ENCODE assay signal across 12 cellular contexts in the genomic region with DNA sequence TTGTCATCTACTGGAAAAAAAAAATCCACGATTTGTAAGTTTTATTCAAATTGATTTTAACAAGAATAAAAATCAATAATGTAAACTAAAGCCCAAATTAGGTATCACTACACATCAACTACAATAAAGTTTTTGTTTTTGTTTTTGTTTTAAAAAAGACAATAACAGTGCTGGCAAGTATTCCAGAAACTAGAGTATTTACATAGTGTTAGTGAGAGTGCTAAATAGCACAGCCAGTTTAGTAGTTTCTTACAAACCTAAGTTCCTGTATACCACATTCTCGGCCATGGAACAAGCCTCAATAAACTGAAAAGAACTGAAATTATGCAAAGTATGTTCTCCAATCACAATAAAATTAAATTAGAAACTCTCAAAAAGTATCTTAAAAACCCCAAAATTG. TPM values are rescaled to one million over a fixed set of nuclear protein-coding genes. Genes with fewer than 3 reads are reported as not detected.
A peak's percentile ranks its signal among the peaks of the same experiment; 100 is the strongest.
DNase-seq lines count a peak whose midpoint lies in the region; ATAC-seq, FAIRE-seq and TF ChIP-seq lines count a peak whose summit lies in the region.
"Had no signal": no experiment of that assay in that cellular context is flagged by ENCODE, and none has a peak within 500 bp of the region (broad histone marks: within the 10 kb centered on the region; RNA-seq: fewer than 3 reads in every experiment).

No MANE protein-coding gene starts in this region.

- no peak for TF ChIP-seq POLR2A in ovary (IDR thresholded peaks at IDR 0.05)
- TF ChIP-seq POLR2A in upper lobe of left lung (IDR thresholded peaks at IDR 0.05) = no peak

- peaks cover 6% of the 10 kb centered on the region for H3K36me3 ChIP-seq in OCI-LY3 (replicated peaks; ENCODE audit: low read depth, low read length)
- H3K36me3 ChIP-seq in ovary = no peaks in the 10 kb centered on the region
- no peaks in the 10 kb centered on the region for H3K36me3 ChIP-seq in upper lobe of left lung
- H3K36me3 ChIP-seq: colonic mucosa had no signal

- H3K4me2 ChIP-seq in OCI-LY3 (ENCODE audit: low read length) = 0 out of 2 replicates have a peak overlapping the region, but pooled peaks have one; percentile 7

- WGBS in ovary, 3 donors = 60 to 76% (median 61%) methylated on average over 2 of the region's 2 CpGs
- WGBS in upper lobe of left lung, 2 donors = 79 to 84% methylated on average over 2 of the region's 2 CpGs

- no peak for TF ChIP-seq EP300 in ovary (IDR thresholded peaks at IDR 0.05)
- no peak for TF ChIP-seq EP300 in upper lobe of left lung (IDR thresholded peaks at IDR 0.05)

- FAIRE-seq in GM18507 (lab: Jason Lieb, UNC) = peak; percentile 68

- no peak overlapping the region for H2AFZ ChIP-seq in OCI-LY3 (ENCODE audit: low read depth, low read length)

- H4K20me1 ChIP-seq in OCI-LY3 (ENCODE audit: insufficient read depth, low read length) = peaks cover 7% of the 10 kb centered on the region; the same call in 1 of the 2 replicates

- peaks cover 5% of the 10 kb centered on the region; the same call in 1 of the 2 replicates for H3K4me1 ChIP-seq in OCI-LY3 (ENCODE audit: low read length)
- peaks cover 6% of the 10 kb centered on the region for H3K4me1 ChIP-seq in ovary (ENCODE audit: insufficient read depth)
- peaks cover 7 to 21% (median 10%) of the 10 kb centered on the region in 4 donors for H3K4me1 ChIP-seq in upper lobe of left lung

- H3K4me3 ChIP-seq in OCI-LY3 (ENCODE audit: low read length) (no peak overlapping the region), ovary (no peak overlapping the region), upper lobe of left lung (no peak overlapping the region)
- H3K4me3 ChIP-seq: colonic mucosa had no signal

- peak; percentile 43 for ATAC-seq in HG02973 (IDR thresholded peaks at IDR 0.05; ENCODE audit: unreplicated experiment)
- ATAC-seq in upper lobe of left lung (ENCODE audit: low FRiP score in 2 of 2) = no peak
- ATAC-seq in GM18870 (IDR thresholded peaks at IDR 0.05; ENCODE audit: unreplicated experiment) = no peak

- no peak for DNase-seq in GM18507 (ENCODE audit: extremely low spot score, insufficient read length, low read depth)
- DNase-seq in GM20000 (ENCODE audit: low spot score) = peak; percentile 8
- no peak for DNase-seq in ovary
- DNase-seq in activated effector memory CD4-positive, alpha-beta T cell treated with Interleukin-2 at 50 U/mL for 16 hours = no peak
- DNase-seq in upper lobe of left lung = no peak
- DNase-seq: colonic mucosa; MV-4-11; NCI-H226; stimulated activated CD4-positive, alpha-beta T cell treated with anti-CD3 and anti-CD28 coated beads, Interleukin-4, amount 100 ng/mL, for 24 hours had no signal

- no peaks in the 10 kb centered on the region for H3K27me3 ChIP-seq in OCI-LY3 (ENCODE audit: low read depth, low read length)
- no peaks in the 10 kb centered on the region for H3K27me3 ChIP-seq in ovary
- no peaks in the 10 kb centered on the region for H3K27me3 ChIP-seq in upper lobe of left lung
- H3K27me3 ChIP-seq: colonic mucosa had no signal

- no peak overlapping the region for H3K27ac ChIP-seq in OCI-LY3 (ENCODE audit: low read length)
- H3K27ac ChIP-seq in ovary = no peak overlapping the region
- H3K27ac ChIP-seq in upper lobe of left lung = no peak overlapping the region
- H3K27ac ChIP-seq: colonic mucosa had no signal

- intact Hi-C loops in ovary (cut with DNase I) = loop anchor here in 1 of 4 donors (10.0 kb wide), 1 partner anchor 56 kb away; no protein-coding TSS in a partner anchor

- no peak overlapping the region for H3K9ac ChIP-seq in OCI-LY3 (ENCODE audit: low read length)

- TF ChIP-seq CTCF in GM20000 (IDR thresholded peaks at IDR 0.05; ENCODE audit: extremely low read depth, missing control alignments) (no peak), OCI-LY3 (IDR thresholded peaks at IDR 0.05; ENCODE audit: low read depth, low read length) (no peak), ovary (IDR thresholded peaks at IDR 0.05) (no peak), upper lobe of left lung (IDR thresholded peaks at IDR 0.05) (no peak)

- peaks cover 6% of the 10 kb centered on the region for H3K79me2 ChIP-seq in OCI-LY3 (ENCODE audit: low read length)

- H3K9me3 ChIP-seq in OCI-LY3 (ENCODE audit: insufficient read depth, low read length) (no peaks in the 10 kb centered on the region), ovary (no peaks in the 10 kb centered on the region), upper lobe of left lung (no peaks in the 10 kb centered on the region)
- H3K9me3 ChIP-seq: colonic mucosa had no signal

RNA-seq across cellular contexts. Expression of a gene that starts 8.1 kb away (rescaled TPM):
- total RNA-seq in ovary (10 to 100 TPM; 23.0 to 60.6 (median 35.7) TPM), upper lobe of left lung (10 to 100 TPM; 16.8 to 63.2 (median 29.7) TPM)
- polyA plus RNA-seq in ovary = 10 to 100 TPM; 13.9 to 17.7 TPM
